In the genomic region with DNA sequence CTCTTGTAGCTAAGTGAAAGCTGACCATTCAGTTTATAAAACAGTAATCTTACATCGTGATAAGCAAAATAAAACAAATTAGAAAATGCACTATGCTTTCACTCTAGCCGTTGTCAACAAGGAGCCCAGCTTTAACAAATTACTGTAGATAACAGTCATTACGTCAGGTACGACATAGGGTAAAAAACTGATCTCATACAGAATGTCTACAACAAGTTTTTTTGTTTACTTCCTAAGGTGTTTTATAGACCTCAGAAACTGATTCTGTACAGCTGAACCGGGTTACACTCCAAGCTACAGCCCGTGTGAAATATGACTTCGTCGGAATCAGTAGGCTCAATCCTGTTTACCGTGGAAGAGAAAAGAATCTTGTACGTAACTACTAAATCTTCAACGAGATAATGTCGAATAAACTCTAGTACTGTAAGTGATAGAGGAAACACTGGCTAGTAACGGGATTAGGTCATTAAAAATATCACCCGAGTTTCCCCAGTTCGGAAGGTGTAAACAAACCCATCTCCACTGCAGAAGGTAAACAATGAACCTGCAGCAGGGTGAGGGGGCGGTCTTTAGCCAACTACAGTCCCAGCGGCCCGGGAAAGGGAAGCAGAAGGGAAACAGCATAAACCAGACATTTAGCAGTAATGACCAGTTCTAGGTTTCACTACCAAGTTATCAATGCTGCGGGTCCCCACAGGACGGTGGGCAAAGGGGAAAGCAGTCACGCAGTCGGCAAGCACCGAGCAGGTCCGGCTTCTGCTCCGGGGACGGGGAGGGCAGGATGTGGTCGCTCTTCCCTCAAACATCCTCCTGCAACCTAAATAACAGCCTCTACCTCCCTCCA, we compare ENCODE assay signal across 8 cellular contexts. TPM values are rescaled to one million over a fixed set of nuclear protein-coding genes. Genes with fewer than 3 reads are reported as not detected.
DNase-seq lines count a peak whose midpoint lies in the region; ATAC-seq, FAIRE-seq and TF ChIP-seq lines count a peak whose summit lies in the region.

No MANE protein-coding gene starts in this region.

- 5% methylated on average over 27 of the region's 27 CpGs for WGBS in A549 (ENCODE audit: missing lambda C conversion rate)
- 13 to 14% methylated on average over 26 of the region's 27 CpGs for WGBS in ectodermal cell, 2 experiments
- 3% methylated on average over 27 of the region's 27 CpGs for WGBS in lung, 2 donors

- peak overlapping the region; percentile 96 for H3K4me2 ChIP-seq in A549

- peak; percentile 23 to 30; a peak in 5 of 6 replicates for ATAC-seq in A549
- ATAC-seq in GM18519 (IDR thresholded peaks at IDR 0.05; ENCODE audit: low FRiP score, unreplicated experiment) = peak; percentile 23
- ATAC-seq in HG03025 (IDR thresholded peaks at IDR 0.05; ENCODE audit: low FRiP score, unreplicated experiment) = peak; percentile 37
- no peak for ATAC-seq in lung (ENCODE audit: insufficient read depth, low FRiP score)

- H3K4me3 ChIP-seq in A549 = peak overlapping the region; percentile 90
- peak overlapping the region; percentile 88 for H3K4me3 ChIP-seq in ectodermal cell (ENCODE audit: insufficient read depth, low read depth, low read length)
- peak overlapping the region; percentile 98 for H3K4me3 ChIP-seq in lung

- DNase-seq in A549 (ENCODE audit: low read depth in 1 of 2, low spot score in 1 of 2) (peak in 1 of 2 experiments; percentile 53), NCI-H345 treated with DMSO at 0.1 percent for 48 hours (lab: John Stamatoyannopoulos, UW; ENCODE audit: unreplicated experiment) (peak; percentile 29), lung (ENCODE audit: low spot score) (peak; percentile 36)
- DNase-seq in activated CD4-positive, alpha-beta T cell treated with anti-CD3 and anti-CD28 coated beads for 48 hours = peak; percentile 62
- DNase-seq in stimulated activated CD4-positive, alpha-beta T cell treated with anti-CD3 and anti-CD28 coated beads, TNF-alpha, amount 100 ng/mL, for 48 hours (ENCODE audit: low read depth in 3 of 3) = peak; percentile 5 to 32 (median 15)

- POLR2A ChIA-PET in A549 (lab: Yijun Ruan, JAX) = no interaction called here

- H3K9me3 ChIP-seq in A549 (no peaks in the 10 kb centered on the region), ectodermal cell (ENCODE audit: control insufficient read depth, low read length) (no peaks in the 10 kb centered on the region), lung (ENCODE audit: control insufficient read depth in 2 of 2, insufficient read depth in 1 of 2, low read length in 1 of 2) (no peaks in the 10 kb centered on the region)

- H3K36me3 ChIP-seq in ectodermal cell (ENCODE audit: control insufficient read depth, insufficient read depth, low read length) (no peaks in the 10 kb centered on the region), lung (ENCODE audit: control insufficient read depth in 2 of 2, insufficient read depth in 2 of 2, low read length in 2 of 2) (no peaks in the 10 kb centered on the region)

- H3K27me3 ChIP-seq in ectodermal cell (ENCODE audit: control insufficient read depth, insufficient read depth, low read length, poor library complexity, severe bottlenecking) (no peaks in the 10 kb centered on the region), lung (ENCODE audit: control insufficient read depth, insufficient read depth) (no peaks in the 10 kb centered on the region)

- TF ChIP-seq EP300 in A549 (IDR thresholded peaks at IDR 0.05) = no peak

- H3K27ac ChIP-seq in A549 = peak overlapping the region; percentile 89 to 98
- H3K27ac ChIP-seq in ectodermal cell (ENCODE audit: insufficient read depth, low read depth, low read length, poor library complexity, severe bottlenecking) = peak overlapping the region; percentile 80
- H3K27ac ChIP-seq in lung (ENCODE audit: low read depth in 1 of 2, low read length in 1 of 2) = peak overlapping the region; percentile 98 to 100

- TF ChIP-seq CTCF in A549 (IDR thresholded peaks at IDR 0.05) (no peak), lung (IDR thresholded peaks at IDR 0.05; ENCODE audit: control extremely low read depth, extremely low read depth) (no peak)

- TF ChIP-seq RAD21 in A549 (conservative IDR thresholded peaks at IDR 0.05 in 1 of 2, IDR thresholded peaks at IDR 0.05 in 1 of 2) = 0 out of 5 replicates have a peak, but pooled peaks of 1 of the 2 experiments have one; percentile 13

- CTCF ChIA-PET in A549 (lab: Yijun Ruan, JAX) = interaction anchor here (0.8 to 2.3 kb wide), 5 partner anchors 21 to 210 kb away, joined by 3 to 11 read pairs (median 3); no protein-coding TSS in a partner anchor

- no peak for FAIRE-seq in A549 (lab: Jason Lieb, UNC)

- no peak for TF ChIP-seq POLR2A in A549 (IDR thresholded peaks at IDR 0.05; ENCODE audit: low read length)

- peaks cover 40% of the 10 kb centered on the region for H3K4me1 ChIP-seq in A549
- no peaks in the 10 kb centered on the region for H3K4me1 ChIP-seq in ectodermal cell (ENCODE audit: control insufficient read depth, insufficient read depth, low read length)
- peaks cover 0 to 15% of the 10 kb centered on the region in 2 donors for H3K4me1 ChIP-seq in lung (ENCODE audit: control insufficient read depth in 2 of 2, insufficient read depth in 2 of 2, low read length in 2 of 2)

TF ChIP-seq in A549, 52 proteins besides CTCF, POLR2A, EP300 and RAD21:
- TF ChIP-seq RNF2 (IDR thresholded peaks at IDR 0.05; ENCODE audit: borderline replicate concordance, low read depth) (no peak), JUN (IDR thresholded peaks at IDR 0.05) (no peak), KDM5A (IDR thresholded peaks at IDR 0.05) (0 out of 2 replicates have a peak, but pooled peaks have one; percentile 18), CBX8 (IDR thresholded peaks at IDR 0.05) (no peak), FOSB (CRISPR knock-in tag; IDR thresholded peaks at IDR 0.05) (0 out of 2 replicates have a peak, but pooled peaks have one; percentile 39)

RNA-seq across cellular contexts. Expression of a gene that starts 1.1 kb away (rescaled TPM):
- 26.8 and 28.5 TPM in 2 replicates for polyA plus RNA-seq in A549 (2011; rRNA removed)
- 1.6 and 1.9 TPM in 2 replicates for polyA plus RNA-seq in A549 (2012; cell fraction: cytosol; rRNA removed)
- polyA plus RNA-seq in A549 (2012; cell fraction: nucleus; rRNA removed) = 3.7 and 5.4 TPM in 2 replicates
- polyA plus RNA-seq in A549 (2017; fragmentation: RNase III; extraction: RNeasy Plus Mini Kit Qiagen cat#74134 plus additional on column Dnase treatment) = 5.8 to 6.8 TPM (median 6.5 TPM) in 3 replicates
- polyA minus RNA-seq in A549 (2011; rRNA and poly(A)+ RNA removed) = 59.6 and 63.3 TPM in 2 replicates
- 12.1 TPM for polyA plus RNA-seq in ectodermal cell (2013, experiment 1 of 4)
- polyA plus RNA-seq in ectodermal cell (2013, experiment 2 of 4) = 14.3 TPM
- 14.1 TPM for polyA plus RNA-seq in ectodermal cell (2013, experiment 3 of 4)
- polyA plus RNA-seq in ectodermal cell (2013, experiment 4 of 4) = 15.3 TPM
- total RNA-seq in lung = 100 to 1,000 TPM in 1 of 2 donors, 10 to 100 TPM in 1; 31.1 to 102 TPM
- 1 to 10 TPM; 4.9 to 8.3 TPM for polyA plus RNA-seq in lung
